8 cellular contexts compared by ENCODE assay signal in genomic region chr17:40331743-40332641, GRCh38. TPM values are rescaled to one million over a fixed set of nuclear protein-coding genes. Genes with fewer than 3 reads are reported as not detected.
DNase-seq lines count a peak whose midpoint lies in the region; ATAC-seq and TF ChIP-seq lines count a peak whose summit lies in the region.

No MANE protein-coding gene starts in this region.

- no peaks in the 10 kb centered on the region for H3F3A ChIP-seq in smooth muscle cell (ENCODE audit: low read depth)

- H3K9me3 Mint-ChIP-seq in WTC11 (no peaks in the 10 kb centered on the region), Caco-2 (ENCODE audit: unreplicated experiment) (no peaks in the 10 kb centered on the region), H9 (no peaks in the 10 kb centered on the region)

- no peak for TF ChIP-seq CTCF in WTC11 (IDR thresholded peaks at IDR 0.05)
- no peak for TF ChIP-seq CTCF in smooth muscle cell (IDR thresholded peaks at IDR 0.05; ENCODE audit: borderline replicate concordance, insufficient read depth, poor library complexity, severe bottlenecking)
- no peak for TF ChIP-seq CTCF in Caco-2 (IDR thresholded peaks at IDR 0.05; ENCODE audit: insufficient read depth in 1 of 2, low read depth in 1 of 2, low read length in 1 of 2, severe bottlenecking in 1 of 2, unreplicated experiment in 1 of 2)
- TF ChIP-seq CTCF in GM13977 (IDR thresholded peaks at IDR 0.05; ENCODE audit: extremely low read depth, insufficient read depth, missing control alignments) = no peak
- no peak for TF ChIP-seq CTCF in H9 (conservative IDR thresholded peaks at IDR 0.05)

- H3K4ac ChIP-seq in H9 (ENCODE audit: low read depth, low read length) = no peak overlapping the region

- H2AK5ac ChIP-seq in H9 (ENCODE audit: insufficient read length, low read length) = no peak overlapping the region

- H3K18ac ChIP-seq in H9 (ENCODE audit: insufficient read length, low read depth, low read length) = no peak overlapping the region

- H3K4me3 Mint-ChIP-seq in WTC11 (no peak overlapping the region), Caco-2 (ENCODE audit: unreplicated experiment) (no peak overlapping the region), H9 (no peak overlapping the region)

- H4K8ac ChIP-seq in H9 (replicated peaks; ENCODE audit: insufficient read length, low read depth, low read length) = no peak overlapping the region

- H3K4me3 ChIP-seq in rectal smooth muscle tissue (ENCODE audit: low read length) (peak overlapping the region; percentile 29), smooth muscle cell (no peak overlapping the region), Caco-2 (ENCODE audit: low read depth, low read length) (no peak overlapping the region)

- H3K79me2 ChIP-seq in smooth muscle cell (ENCODE audit: low read depth) (peaks cover 46% of the 10 kb centered on the region), H9 (ENCODE audit: insufficient read depth, low read length) (no peaks in the 10 kb centered on the region)

- POLR2A ChIA-PET in WTC11 (lab: Charles Lee) = interaction anchor here (1.5 kb wide), 1 partner anchor 23 kb away, joined by 4 read pairs; the partner anchor contains the start of gene RARA
- POLR2A ChIA-PET in Caco-2 (lab: Charles Lee) = no interaction called here

- H3K27me3 Mint-ChIP-seq in WTC11 (ENCODE audit: low read depth) = peaks cover 11% of the 10 kb centered on the region
- H3K27me3 Mint-ChIP-seq in Caco-2 (ENCODE audit: insufficient read depth, unreplicated experiment) = no peaks in the 10 kb centered on the region
- H3K27me3 Mint-ChIP-seq in H9 (ENCODE audit: low read depth) = peaks cover 50% of the 10 kb centered on the region

- H4K20me1 ChIP-seq in smooth muscle cell (ENCODE audit: low read depth) (peaks cover 93% of the 10 kb centered on the region), H9 (ENCODE audit: control insufficient read depth, insufficient read depth, insufficient read length) (peaks cover 3% of the 10 kb centered on the region)

- no peak overlapping the region for H3T11ph ChIP-seq in H9 (ENCODE audit: low read length)

- H2BK12ac ChIP-seq in H9 (ENCODE audit: insufficient read length, low read depth, low read length) = no peak overlapping the region

- H3K79me1 ChIP-seq in H9 (ENCODE audit: insufficient read depth, low read depth, low read length, poor library complexity, severe bottlenecking) = no peaks in the 10 kb centered on the region

- H3K9me3 ChIP-seq in smooth muscle cell (replicated peaks; ENCODE audit: low read depth) (no peaks in the 10 kb centered on the region), Caco-2 (no peaks in the 10 kb centered on the region), H9 (ENCODE audit: control insufficient read depth, low read depth, low read length) (no peaks in the 10 kb centered on the region)

- peaks cover 45% of the 10 kb centered on the region for H3K4me1 ChIP-seq in rectal smooth muscle tissue (ENCODE audit: control insufficient read depth, insufficient read depth, low read length)
- peaks cover 9% of the 10 kb centered on the region for H3K4me1 ChIP-seq in smooth muscle cell (ENCODE audit: low read depth)
- H3K4me1 ChIP-seq in Caco-2 = peaks cover 15% of the 10 kb centered on the region; the same call in 1 of the 2 replicates
- H3K4me1 ChIP-seq in H9 (ENCODE audit: insufficient read depth, low read length) = peaks cover 2% of the 10 kb centered on the region; the same call in 1 of the 2 replicates

- no TSS peak for BruUV-seq in Caco-2 (replicated peaks; lab: Mats Ljungman, UMichigan)

- peaks cover 8% of the 10 kb centered on the region for H3K36me3 Mint-ChIP-seq in WTC11
- no peaks in the 10 kb centered on the region for H3K36me3 Mint-ChIP-seq in Caco-2 (ENCODE audit: insufficient read depth, unreplicated experiment)
- peaks cover 6 to 8% (median 7%) of the 10 kb centered on the region in 3 experiments for H3K36me3 Mint-ChIP-seq in H9 (ENCODE audit: insufficient read depth in 1 of 3, low read depth in 3 of 3)

- no peak overlapping the region for H2BK15ac ChIP-seq in H9 (ENCODE audit: low read depth, low read length)

- H3K4me2 ChIP-seq in smooth muscle cell (no peak overlapping the region), H9 (ENCODE audit: insufficient read depth, insufficient read length, low read length) (no peak overlapping the region)

- H3K36me3 ChIP-seq in rectal smooth muscle tissue (ENCODE audit: control insufficient read depth, insufficient read depth, low read length) = no peaks in the 10 kb centered on the region
- H3K36me3 ChIP-seq in smooth muscle cell (ENCODE audit: low read depth) = no peaks in the 10 kb centered on the region
- H3K36me3 ChIP-seq in Caco-2 (ENCODE audit: control insufficient read depth, insufficient read depth, low read length) = peaks cover 1% of the 10 kb centered on the region

- no peak overlapping the region for H2BK20ac ChIP-seq in H9 (ENCODE audit: low read depth, low read length, poor library complexity, severe bottlenecking)

- H4K91ac ChIP-seq in H9 (ENCODE audit: insufficient read length, low read depth, low read length) = no peak overlapping the region

- intact Hi-C loops in head of caudate nucleus (cut with DNase I) (no loop called here), Caco-2 (cut with micrococcal nuclease; ENCODE audit: unreplicated experiment) (no loop called here)

- in situ Hi-C loops in GM13977 (cut with MboI; ENCODE audit: low pct_unique_long_range_greater_than_20kb, low sequenced_read_pairs, unreplicated experiment) = no loop called here

- no peak overlapping the region for H3K27ac Mint-ChIP-seq in WTC11
- H3K27ac Mint-ChIP-seq in Caco-2 (ENCODE audit: unreplicated experiment) = no peak overlapping the region
- no peak overlapping the region for H3K27ac Mint-ChIP-seq in H9

- H3K9ac ChIP-seq in rectal smooth muscle tissue (ENCODE audit: low read length) (no peak overlapping the region), smooth muscle cell (ENCODE audit: low read depth) (no peak overlapping the region), H9 (ENCODE audit: extremely low read depth, insufficient read length, low read length) (no peak overlapping the region)

- H2AFZ ChIP-seq in smooth muscle cell (ENCODE audit: low read depth) (no peak overlapping the region), H9 (ENCODE audit: low read length) (no peak overlapping the region)

- peak; percentile 49 for ATAC-seq in WTC11

- peaks cover 9% of the 10 kb centered on the region for H3K4me1 Mint-ChIP-seq in WTC11
- peaks cover 24% of the 10 kb centered on the region for H3K4me1 Mint-ChIP-seq in Caco-2 (ENCODE audit: low read depth, unreplicated experiment)
- peaks cover 10 to 24% of the 10 kb centered on the region in 2 experiments for H3K4me1 Mint-ChIP-seq in H9

- no peak overlapping the region for H2BK120ac ChIP-seq in H9 (ENCODE audit: low read depth, low read length, poor library complexity, severe bottlenecking)

- H3K56ac ChIP-seq in H9 (ENCODE audit: insufficient read length, low read depth, low read length) = no peak overlapping the region

- 90% methylated on average over 21 of the region's 22 CpGs for WGBS in smooth muscle cell (ENCODE audit: low lambda C conversion rate)
- no CpG with 5 or more reads among the region's 22 CpGs for WGBS in H9 (ENCODE audit: extremely low coverage, insufficient read length, low lambda C conversion rate)

- H3K27me3 ChIP-seq in rectal smooth muscle tissue (ENCODE audit: control insufficient read depth, insufficient read depth, low read length) (no peaks in the 10 kb centered on the region), smooth muscle cell (ENCODE audit: low read depth) (no peaks in the 10 kb centered on the region), Caco-2 (replicated peaks; ENCODE audit: control insufficient read depth, insufficient read depth, low read length) (no peaks in the 10 kb centered on the region), H9 (ENCODE audit: insufficient read depth, low read length) (no peaks in the 10 kb centered on the region; the same call in 1 of the 2 replicates)

- H3K14ac ChIP-seq in H9 (ENCODE audit: insufficient read depth, low read length) = no peak overlapping the region; the same call in 1 of the 2 replicates

- no peak overlapping the region for H3K23ac ChIP-seq in H9 (ENCODE audit: insufficient read length, low read depth, low read length)

- no peaks in the 10 kb centered on the region for H3K23me2 ChIP-seq in H9 (ENCODE audit: insufficient read length, low read depth, low read length, poor library complexity, severe bottlenecking)

- H3K27ac ChIP-seq in rectal smooth muscle tissue (ENCODE audit: low read depth, low read length) (peak overlapping the region; percentile 80), smooth muscle cell (ENCODE audit: low read depth) (no peak overlapping the region), H9 (ENCODE audit: insufficient read length, low read depth, low read length) (no peak overlapping the region)

- DNase-seq in EH (ENCODE audit: low read depth) (peak; percentile 70), WTC11 (ENCODE audit: low spot score) (no peak), head of caudate nucleus (peak in 40 of 42 donors; percentile 53 to 90 (median 77)), smooth muscle cell (lab: John Stamatoyannopoulos, UW; ENCODE audit: unreplicated experiment) (no peak), Caco-2 (no peak), GM13977 (ENCODE audit: low spot score) (no peak), H9 (no peak)

- no peak overlapping the region for H4K5ac ChIP-seq in H9 (ENCODE audit: insufficient read length, low read depth, low read length)

- no peak overlapping the region for H2BK5ac ChIP-seq in H9 (ENCODE audit: insufficient read length, low read length)

- CTCF ChIA-PET in WTC11 (lab: Charles Lee) = interaction anchor here (0.8 to 1.7 kb wide), 3 partner anchors 13 to 144 kb away, joined by 3 to 6 read pairs (median 4); no protein-coding TSS in a partner anchor
- CTCF ChIA-PET in Caco-2 (lab: Charles Lee) = interaction anchor here (1.7 kb wide), 1 partner anchor 15 kb away, joined by 4 read pairs; no protein-coding TSS in a partner anchor

TF ChIP-seq in WTC11, 78 proteins besides CTCF, POLR2A, EP300 and RAD21 (continues in another document):
- no peak for TF ChIP-seq ZBTB21 (CRISPR knock-in tag; IDR thresholded peaks at IDR 0.05; ENCODE audit: borderline replicate concordance)

RNA-seq across cellular contexts. Expression of gene RARA, which starts 23.0 kb away (rescaled TPM):
- 14.3 to 20.7 TPM (median 15.8 TPM) in 3 replicates for total RNA-seq in WTC11 (2021)
- 13.6 and 22.5 TPM in 2 replicates for total RNA-seq in smooth muscle cell
- 21.6 and 22.1 TPM in 2 replicates for polyA plus RNA-seq in smooth muscle cell
- 26.6 and 27.6 TPM in 2 replicates for total RNA-seq in Caco-2 (2022)
- 16.7 and 17.6 TPM in 2 replicates for total RNA-seq in H9 (2021)

RNA-seq across cellular contexts. Expression of gene GJD3, which starts 32.5 kb away (rescaled TPM):
- total RNA-seq in WTC11 (2021) (1.4 to 2.3 TPM (median 2.0 TPM) in 3 replicates), smooth muscle cell (not detected in 2 replicates), Caco-2 (2022) (not detected in 2 replicates), H9 (2021) (not detected in 2 replicates)
- polyA plus RNA-seq in smooth muscle cell = 0.27 and 0.30 TPM in 2 replicates

RNA-seq across cellular contexts. Expression of gene CDC6, which starts 44.3 kb away (rescaled TPM):
- total RNA-seq in WTC11 (2021) = 85.9 to 125 TPM (median 87.9 TPM) in 3 replicates
- 10.4 and 15.1 TPM in 2 replicates for total RNA-seq in smooth muscle cell
- 5.2 and 5.5 TPM in 2 replicates for polyA plus RNA-seq in smooth muscle cell
- total RNA-seq in Caco-2 (2022) = 86.1 and 96.4 TPM in 2 replicates
- 131 and 141 TPM in 2 replicates for total RNA-seq in H9 (2021)

Comparison
In these comparisons a context has a peak if more than half of its experiments do, and no peak if none do; other contexts are left out.
1. DNase-seq: peak in EH (single experiment) and head of caudate nucleus (40 of 42); none in WTC11 (single experiment), smooth muscle cell (single experiment), Caco-2 (0 of 2), GM13977 (single experiment) and H9 (single experiment).